10 cellular contexts compared by ENCODE assay signal in genomic region chr4:36308150-36308549, GRCh38. TPM values are rescaled to one million over a fixed set of nuclear protein-coding genes. Genes with fewer than 3 reads are reported as not detected.
"Had no signal": no experiment of that assay in that cellular context is flagged by ENCODE, and none has a peak within 500 bp of the region (broad histone marks: within the 10 kb centered on the region; RNA-seq: fewer than 3 reads in every experiment).

No MANE protein-coding gene starts in this region.

- H3K4me2 ChIP-seq: GM23338, KMS-11 had no signal

- H3K4me3 ChIP-seq: GM23338 had no signal

- FAIRE-seq: H1, H54, HepG2 had no signal

- ATAC-seq: GM23338, HepG2 had no signal

- DNase-seq: H9, HCEC 1CT, KBM-7 had no signal

- H3K27ac ChIP-seq: HL-60, KMS-11 had no signal

- H3K9ac ChIP-seq: KMS-11 had no signal

RNA-seq across cellular contexts. Expression of gene DTHD1, which starts 26.7 kb away (rescaled TPM):
- total RNA-seq: GM23338, H1, H9, HepG2, HT1080 had no signal
